In the genomic region with DNA sequence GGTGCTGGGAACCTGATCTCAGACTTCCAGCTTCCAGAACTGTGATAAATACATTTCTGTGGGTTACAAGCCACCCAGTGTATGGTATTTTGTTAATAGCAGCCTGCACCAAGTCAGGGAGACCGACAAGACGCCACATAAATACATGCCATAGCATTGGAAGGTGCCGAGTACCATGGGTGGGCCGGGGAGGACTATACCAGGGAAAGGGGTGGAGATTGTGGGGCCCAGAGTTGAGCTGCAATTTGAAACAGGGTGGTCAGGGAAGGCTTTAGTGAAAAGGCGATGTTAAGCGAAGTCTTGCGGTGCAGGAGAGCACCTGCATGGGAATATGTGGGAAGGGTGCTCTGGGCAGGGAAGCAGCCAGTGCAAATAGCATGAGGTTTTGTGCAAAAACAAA, we compare ENCODE assay signal across 22 cellular contexts.
DNase-seq lines count a peak whose midpoint lies in the region; ATAC-seq and TF ChIP-seq lines count a peak whose summit lies in the region.
"Had no signal": no experiment of that assay in that cellular context is flagged by ENCODE, and none has a peak within 500 bp of the region (broad histone marks: within the 10 kb centered on the region; RNA-seq: fewer than 3 reads in every experiment).

No MANE protein-coding gene starts in this region.

- H2AFZ ChIP-seq in neuronal stem cell (ENCODE audit: low read length) = no peak overlapping the region
- H2AFZ ChIP-seq: GM23248 had no signal

- no peak overlapping the region for H2BK15ac ChIP-seq in neuronal stem cell (ENCODE audit: low read length)

- H2BK5ac ChIP-seq in neuronal stem cell (ENCODE audit: low read length) = no peak overlapping the region

- H3K18ac ChIP-seq in neuronal stem cell (ENCODE audit: low read length) = no peak overlapping the region

- H3K4ac ChIP-seq in neuronal stem cell (ENCODE audit: low read length) = no peak overlapping the region

- H3K79me1 ChIP-seq in neuronal stem cell (ENCODE audit: low read depth, low read length) = no peaks in the 10 kb centered on the region

- no peak overlapping the region for H2BK120ac ChIP-seq in neuronal stem cell (ENCODE audit: low read depth, low read length)

- H3K36me3 ChIP-seq in right atrium auricular region = no peaks in the 10 kb centered on the region
- no peaks in the 10 kb centered on the region for H3K36me3 ChIP-seq in neuronal stem cell (replicated peaks in 1 of 2; ENCODE audit: control insufficient read depth in 2 of 2, insufficient read depth in 2 of 2, low read length in 2 of 2)
- H3K36me3 ChIP-seq in vagina = no peaks in the 10 kb centered on the region
- H3K36me3 ChIP-seq: BE2C; BLaER1 treated with 17β-estradiol and CSF1 and Interleukin-3, amounts not matched to agents 10 nM and 100 nM had no signal

- H3K4me3 ChIP-seq in right atrium auricular region (no peak overlapping the region), neuronal stem cell (ENCODE audit: low read length in 2 of 2) (no peak overlapping the region), vagina (no peak overlapping the region)
- H3K4me3 ChIP-seq: A549; BLaER1 treated with 17β-estradiol and CSF1 and Interleukin-3, amounts not matched to agents 10 nM and 100 nM; GM12878; GM23248 had no signal

- H3K23ac ChIP-seq in neuronal stem cell (ENCODE audit: low read depth, low read length, poor library complexity) = no peak overlapping the region

- H3K14ac ChIP-seq in neuronal stem cell (ENCODE audit: low read length) = no peak overlapping the region

- H2AK5ac ChIP-seq in neuronal stem cell (ENCODE audit: low read depth, low read length) = peak overlapping the region; percentile 12

- H3K9me3 ChIP-seq in right atrium auricular region = no peaks in the 10 kb centered on the region
- no peaks in the 10 kb centered on the region for H3K9me3 ChIP-seq in neuronal stem cell (replicated peaks in 1 of 2; ENCODE audit: control insufficient read depth in 2 of 2, insufficient read depth in 1 of 2, low read depth in 1 of 2, low read length in 2 of 2)
- H3K9me3 ChIP-seq in vagina = no peaks in the 10 kb centered on the region
- H3K9me3 ChIP-seq: A549; BE2C; BLaER1 treated with 17β-estradiol and CSF1 and Interleukin-3, amounts not matched to agents 10 nM and 100 nM had no signal

- H3K27ac ChIP-seq in right atrium auricular region (no peak overlapping the region), neuronal stem cell (replicated peaks; ENCODE audit: low read length) (no peak overlapping the region), vagina (no peak overlapping the region)
- H3K27ac ChIP-seq: A549, GM23248 had no signal

- DNase-seq in right atrium auricular region (ENCODE audit: low spot score) (peak; percentile 28), left ventricle myocardium superior (no peak), neuronal stem cell (ENCODE audit: low spot score) (no peak), vagina (ENCODE audit: extremely low spot score in 2 of 2) (peak; percentile 19 to 78)
- DNase-seq: 8988T; ACHN; AML-193; BE2C; CD4-positive, alpha-beta T cell; CD8-positive, alpha-beta memory T cell; DMS 273 treated with DMSO at 0.1 percent for 48 hours; DMS79; EL; GDM1; GM23248; H7; HCEC 1CT had no signal

- no peak overlapping the region for H3K9ac ChIP-seq in neuronal stem cell (ENCODE audit: low read depth, low read length, poor library complexity)
- H3K9ac ChIP-seq: GM23248 had no signal

- no peak for TF ChIP-seq POLR2A in vagina (IDR thresholded peaks at IDR 0.05)

- H4K8ac ChIP-seq in neuronal stem cell (ENCODE audit: low read depth, low read length) = no peak overlapping the region

- TF ChIP-seq CTCF in right atrium auricular region (IDR thresholded peaks at IDR 0.05) (no peak), vagina (IDR thresholded peaks at IDR 0.05) (no peak)

- H3K4me1 ChIP-seq in right atrium auricular region (no peaks in the 10 kb centered on the region), neuronal stem cell (ENCODE audit: control insufficient read depth in 2 of 2, insufficient read depth in 1 of 2, low read depth in 1 of 2, low read length in 2 of 2) (peaks cover 10 to 17% of the 10 kb centered on the region in 2 donors), vagina (no peaks in the 10 kb centered on the region)
- H3K4me1 ChIP-seq: A549 had no signal

- H2BK12ac ChIP-seq in neuronal stem cell (ENCODE audit: low read length) = no peak overlapping the region

- no peaks in the 10 kb centered on the region for H3K27me3 ChIP-seq in right atrium auricular region
- H3K27me3 ChIP-seq in neuronal stem cell (ENCODE audit: control insufficient read depth in 3 of 3, insufficient read depth in 3 of 3, low read depth in 1 of 3, low read length in 3 of 3) = peaks cover 0 to 19% (median 0%) of the 10 kb centered on the region in 3 experiments
- H3K27me3 ChIP-seq in vagina = no peaks in the 10 kb centered on the region
- H3K27me3 ChIP-seq: BE2C; BLaER1 treated with 17β-estradiol and CSF1 and Interleukin-3, amounts not matched to agents 10 nM and 100 nM had no signal

- intact Hi-C loops in left ventricle myocardium superior (cut with micrococcal nuclease) (no loop called here), vagina (cut with DNase I) (no loop called here)

- H4K91ac ChIP-seq in neuronal stem cell (ENCODE audit: low read depth, low read length, poor library complexity) = no peak overlapping the region

- WGBS in neuronal stem cell (ENCODE audit: extremely low coverage in 2 of 2, insufficient read length in 2 of 2, insufficient replicate concordance in 1 of 2), 2 donors = no CpG with 5 or more reads among the region's 7 CpGs

- ATAC-seq in left ventricle myocardium superior (no peak), GM18907 (IDR thresholded peaks at IDR 0.05; ENCODE audit: unreplicated experiment) (no peak), GM21528 (IDR thresholded peaks at IDR 0.05; ENCODE audit: low FRiP score, unreplicated experiment) (no peak)
- ATAC-seq: A549, GM12878 had no signal

- no peak overlapping the region for H3K4me2 ChIP-seq in neuronal stem cell (ENCODE audit: insufficient read depth, low read length, poor library complexity, severe bottlenecking)
- H3K4me2 ChIP-seq: A549 had no signal

Comparison
In these comparisons a context has a peak if more than half of its experiments do, and no peak if none do; other contexts are left out.
1. DNase-seq: peak in right atrium auricular region (single experiment) and vagina (2 of 2); none in left ventricle myocardium superior (single experiment) and neuronal stem cell (single experiment).